8 cellular contexts compared by ENCODE assay signal in genomic region chr7:70694909-70695803, GRCh38.
DNase-seq lines count a peak whose midpoint lies in the region; ATAC-seq and TF ChIP-seq lines count a peak whose summit lies in the region.

No MANE protein-coding gene starts in this region.

- H3K36me3 ChIP-seq in BLaER1: peaks cover 18% of the 10 kb centered on the region

- no peak for TF ChIP-seq CTCF in WTC11 (IDR thresholded peaks at IDR 0.05)
- no peak for TF ChIP-seq CTCF in foreskin fibroblast (IDR thresholded peaks at IDR 0.05; ENCODE audit: low read depth, low read length)
- no peak for TF ChIP-seq CTCF in progenitor cell of endocrine pancreas (IDR thresholded peaks at IDR 0.05; ENCODE audit: unreplicated experiment)

- CTCF ChIA-PET in WTC11 (lab: Charles Lee): interaction anchor here (1.5 to 5.9 kb wide), 2 partner anchors 100 to 111 kb away, joined by 3 to 41 read pairs; no protein-coding TSS in a partner anchor

- H3K36me3 Mint-ChIP-seq in WTC11 (no peaks in the 10 kb centered on the region), progenitor cell of endocrine pancreas (ENCODE audit: insufficient read depth) (peaks cover 3% of the 10 kb centered on the region)

- H4K20me1 ChIP-seq in BLaER1: peaks cover 52% of the 10 kb centered on the region

- H3K9me3 Mint-ChIP-seq in WTC11 (no peaks in the 10 kb centered on the region), progenitor cell of endocrine pancreas (ENCODE audit: low read depth) (no peaks in the 10 kb centered on the region)

- peaks cover 56% of the 10 kb centered on the region for H3K4me1 ChIP-seq in BLaER1

- no peaks in the 10 kb centered on the region for H3K9me3 ChIP-seq in BLaER1

- H3K9ac ChIP-seq in BLaER1: peak overlapping the region; percentile 94

- peak overlapping the region; percentile 86 for H3K4me2 ChIP-seq in BLaER1

- H3K27me3 Mint-ChIP-seq in WTC11 (ENCODE audit: low read depth) (peaks cover 61% of the 10 kb centered on the region), progenitor cell of endocrine pancreas (peaks cover 42% of the 10 kb centered on the region)

- POLR2A ChIA-PET in WTC11 (lab: Charles Lee): interaction anchor here (0.6 to 1.9 kb wide), 3 partner anchors 112 to 1095 kb away, joined by 6 to 11 read pairs (median 9); no protein-coding TSS in a partner anchor

- H3K4me3 ChIP-seq in BLaER1 (peak overlapping the region; percentile 82), foreskin fibroblast (ENCODE audit: low read depth in 1 of 2, low read length in 2 of 2) (peak overlapping the region; percentile 80 to 81)

- H3K4me3 Mint-ChIP-seq in WTC11 (peak overlapping the region; percentile 95), progenitor cell of endocrine pancreas (ENCODE audit: low read depth) (peak overlapping the region; percentile 91)

- peak overlapping the region; percentile 60; the same call in 1 of the 2 replicates for H3K27ac Mint-ChIP-seq in WTC11
- peak overlapping the region; percentile 98 for H3K27ac Mint-ChIP-seq in progenitor cell of endocrine pancreas

- peak; percentile 50 for DNase-seq in WTC11 (ENCODE audit: low spot score)
- peak in 1 of 2 donors; percentile 55 for DNase-seq in foreskin fibroblast
- DNase-seq in progenitor cell of endocrine pancreas (ENCODE audit: low spot score, unreplicated experiment): peak; percentile 22
- no peak for DNase-seq in DMS153 treated with DMSO at 0.1 percent for 48 hours (lab: John Stamatoyannopoulos, UW; ENCODE audit: unreplicated experiment)
- DNase-seq in NCI-H1048 (lab: John Stamatoyannopoulos, UW): no peak

- ATAC-seq in GM21528 (IDR thresholded peaks at IDR 0.05; ENCODE audit: low FRiP score, unreplicated experiment) (peak; percentile 3), WTC11 (peak; percentile 6), GM19452 (IDR thresholded peaks at IDR 0.05; ENCODE audit: unreplicated experiment) (no peak)

- H3K4me1 Mint-ChIP-seq in WTC11: peaks cover 6% of the 10 kb centered on the region
- H3K4me1 Mint-ChIP-seq in progenitor cell of endocrine pancreas (ENCODE audit: low read depth): peaks cover 21% of the 10 kb centered on the region

- H3K27ac ChIP-seq in BLaER1: peak overlapping the region; percentile 96

- no peaks in the 10 kb centered on the region for H3K27me3 ChIP-seq in BLaER1

TF ChIP-seq in WTC11, 78 proteins besides CTCF, POLR2A, EP300 and RAD21:
- no peak for TF ChIP-seq ATF6 (CRISPR knock-in tag; IDR thresholded peaks at IDR 0.05)
- TF ChIP-seq HMGXB4 (CRISPR knock-in tag; IDR thresholded peaks at IDR 0.05): peak; percentile 40; the same call in 1 of the 2 replicates
- TF ChIP-seq ARID4B (CRISPR knock-in tag; IDR thresholded peaks at IDR 0.05; ENCODE audit: borderline replicate concordance): peak; percentile 74
- 0 out of 2 replicates have a peak, but pooled peaks have one; percentile 6 for TF ChIP-seq ZBTB43 (CRISPR knock-in tag; IDR thresholded peaks at IDR 0.05)
TF ChIP-seq in WTC11: peak in this region for 3.

Comparison
In these comparisons a context has a peak if more than half of its experiments do, and no peak if none do; other contexts are left out.
1. DNase-seq: peak in WTC11 (single experiment) and progenitor cell of endocrine pancreas (single experiment); none in DMS153 treated with DMSO at 0.1 percent for 48 hours (single experiment) and NCI-H1048 (single experiment).